Comparison of ENCODE assay signal across 8 cellular contexts in genomic region chr13:102591988-102592781, GRCh38. TPM values are rescaled to one million over a fixed set of nuclear protein-coding genes. Genes with fewer than 3 reads are reported as not detected.
DNase-seq lines count a peak whose midpoint lies in the region; TF ChIP-seq lines count a peak whose summit lies in the region.

No MANE protein-coding gene starts in this region.

- TF ChIP-seq POLR2A in transverse colon (IDR thresholded peaks at IDR 0.05), result no peak

- H3K9me3 Mint-ChIP-seq in activated naive CD8-positive, alpha-beta T cell treated with anti-CD3 and anti-CD28 coated beads for 36 hours, result no peaks in the 10 kb centered on the region

- H3K79me2 ChIP-seq in SK-N-SH (ENCODE audit: insufficient read depth), result peaks cover 25% of the 10 kb centered on the region
- H3K79me2 ChIP-seq in trophoblast cell (ENCODE audit: control insufficient read depth, insufficient read depth, low read length, poor library complexity), result peaks cover 8% of the 10 kb centered on the region

- no peak overlapping the region for H3K4ac ChIP-seq in trophoblast cell (ENCODE audit: low read depth, low read length)

- peaks cover 30% of the 10 kb centered on the region for H3F3A ChIP-seq in SK-N-SH (replicated peaks; ENCODE audit: insufficient read depth)

- no peaks in the 10 kb centered on the region for H3K36me3 Mint-ChIP-seq in activated naive CD8-positive, alpha-beta T cell treated with anti-CD3 and anti-CD28 coated beads for 36 hours

- H3K4me2 ChIP-seq in SK-N-SH, result peak overlapping the region; percentile 80
- H3K4me2 ChIP-seq in trophoblast cell (ENCODE audit: low read length), result peak overlapping the region; percentile 99

- peaks cover 37% of the 10 kb centered on the region for H3K4me1 Mint-ChIP-seq in activated naive CD8-positive, alpha-beta T cell treated with anti-CD3 and anti-CD28 coated beads for 36 hours

- no peak overlapping the region for H3K23ac ChIP-seq in trophoblast cell (ENCODE audit: low read length)

- H3K4me1 ChIP-seq in SK-N-SH (ENCODE audit: control insufficient read depth in 1 of 2, insufficient read depth in 2 of 2, low read depth in 1 of 2, low read length in 1 of 2) (peaks cover 0 to 8% of the 10 kb centered on the region in 2 experiments; a peak in 2 of 4 replicates), trophoblast cell (ENCODE audit: control insufficient read depth in 1 of 2, insufficient read depth in 2 of 2, low read length in 2 of 2) (peaks cover 0 to 3% of the 10 kb centered on the region in 2 experiments), transverse colon (peaks cover 0 to 28% (median 14%) of the 10 kb centered on the region in 4 donors)

- H3K4me3 ChIP-seq in SK-N-SH (ENCODE audit: low read depth in 2 of 2, low read length in 1 of 2) (peak overlapping the region; percentile 73 to 81), trophoblast cell (ENCODE audit: low read depth, low read length) (peak overlapping the region; percentile 69), transverse colon (peak overlapping the region; percentile 24 to 67 (median 44))

- H3K27me3 ChIP-seq in SK-N-SH (ENCODE audit: insufficient read depth), result no peaks in the 10 kb centered on the region
- H3K27me3 ChIP-seq in trophoblast cell (ENCODE audit: insufficient read depth, low read length), result no peaks in the 10 kb centered on the region
- no peaks in the 10 kb centered on the region for H3K27me3 ChIP-seq in transverse colon

- intact Hi-C loops in cardiac septum (cut with DNase I), result loop anchor here (2.0 kb wide), 2 partner anchors 181 to 255 kb away; partner anchors contain the start of genes ERCC5 and TEX30
- intact Hi-C loops in transverse colon (cut with DNase I; ENCODE audit: low total_unique reads), result loop anchor here (10.0 kb wide), 1 partner anchor 183 kb away; the partner anchor contains the start of gene TEX30

- H4K12ac ChIP-seq in trophoblast cell (ENCODE audit: low read depth, low read length), result peak overlapping the region; percentile 16

- H3K36me3 ChIP-seq in SK-N-SH (replicated peaks in 1 of 2; ENCODE audit: control insufficient read depth in 1 of 2, insufficient read depth in 2 of 2, low read length in 1 of 2) (no peaks in the 10 kb centered on the region), trophoblast cell (ENCODE audit: control insufficient read depth in 1 of 2, insufficient read depth in 2 of 2, low read length in 2 of 2) (no peaks in the 10 kb centered on the region), transverse colon (no peaks in the 10 kb centered on the region)

- H3K9me2 ChIP-seq in SK-N-SH, result no peaks in the 10 kb centered on the region

- H2AFZ ChIP-seq in SK-N-SH (ENCODE audit: low read depth) (peak overlapping the region; percentile 73), trophoblast cell (ENCODE audit: insufficient read depth, low read length, poor library complexity) (peak overlapping the region; percentile 98)

- in situ Hi-C loops in G401 (cut with HindIII; ENCODE audit: low sequenced_read_pairs), result no loop called here
- in situ Hi-C loops in transverse colon (cut with MboI; ENCODE audit: low pct_ligation_motif_present in 1 of 4, low pct_unique_long_range_greater_than_20kb in 1 of 4, low sequenced_read_pairs in 3 of 4), result no loop called here

- peak overlapping the region; percentile 38 for H4K91ac ChIP-seq in trophoblast cell (ENCODE audit: low read depth, low read length)

- H3K27ac Mint-ChIP-seq in activated naive CD8-positive, alpha-beta T cell treated with anti-CD3 and anti-CD28 coated beads for 36 hours, result peak overlapping the region; percentile 98

- DNase-seq in G401 (ENCODE audit: low spot score), result peak; percentile 95
- DNase-seq in GOT3 (lab: John Stamatoyannopoulos, UW), result peak; percentile 40
- peak; percentile 64 for DNase-seq in LoVo (ENCODE audit: low spot score)
- peak; percentile 69 for DNase-seq in SK-N-SH
- peak; percentile 79 for DNase-seq in activated naive CD8-positive, alpha-beta T cell treated with anti-CD3 and anti-CD28 coated beads for 36 hours
- DNase-seq in cardiac septum (ENCODE audit: low spot score), result peak; percentile 85
- peak; percentile 53 to 70 for DNase-seq in trophoblast cell
- DNase-seq in transverse colon, result peak; percentile 80

- H3K4me3 Mint-ChIP-seq in activated naive CD8-positive, alpha-beta T cell treated with anti-CD3 and anti-CD28 coated beads for 36 hours, result peak overlapping the region; percentile 96

- H3K9me3 ChIP-seq in SK-N-SH (no peaks in the 10 kb centered on the region), trophoblast cell (ENCODE audit: insufficient read depth, low read depth, low read length) (no peaks in the 10 kb centered on the region), transverse colon (no peaks in the 10 kb centered on the region)

- no peak overlapping the region for H2BK5ac ChIP-seq in trophoblast cell (ENCODE audit: low read depth, low read length, poor library complexity)

- H4K20me1 ChIP-seq in SK-N-SH (ENCODE audit: insufficient read depth), result no peaks in the 10 kb centered on the region

- H3K14ac ChIP-seq in trophoblast cell (ENCODE audit: low read length), result no peak overlapping the region

- CTCF ChIA-PET in SK-N-SH (lab: Yijun Ruan, JAX), result interaction anchor here (0.7 to 6.3 kb wide), 35 partner anchors 8 to 1447 kb away, joined by 3 to 59 read pairs (median 4); partner anchors contain the start of gene ERCC5

- H3K79me1 ChIP-seq in trophoblast cell (ENCODE audit: low read length), result peaks cover 6% of the 10 kb centered on the region

- no peak overlapping the region for H2BK120ac ChIP-seq in trophoblast cell (ENCODE audit: insufficient read depth, low read length, poor library complexity)

- TF ChIP-seq EP300 in SK-N-SH (IDR thresholded peaks at IDR 0.05; ENCODE audit: borderline replicate concordance in 1 of 2, low read depth in 1 of 2, low read length in 1 of 2), result no peak
- no peak for TF ChIP-seq EP300 in transverse colon (IDR thresholded peaks at IDR 0.05; ENCODE audit: low read depth)

- TF ChIP-seq CTCF in SK-N-SH (IDR thresholded peaks at IDR 0.05) (peak; percentile 78), transverse colon (IDR thresholded peaks at IDR 0.05) (peak; percentile 50 to 68 (median 53))

- H2BK12ac ChIP-seq in trophoblast cell (ENCODE audit: low read length), result no peak overlapping the region

- POLR2A ChIA-PET in SK-N-SH (lab: Yijun Ruan, JAX), result interaction anchor here (1.1 to 1.9 kb wide), 2 partner anchors 133 to 253 kb away, joined by 7 to 10 read pairs; partner anchors contain the start of gene ERCC5

- no peak overlapping the region for H2AK5ac ChIP-seq in trophoblast cell (ENCODE audit: low read length)

- H3K27ac ChIP-seq in SK-N-SH (ENCODE audit: low read depth in 2 of 2, low read length in 1 of 2) (peak overlapping the region; percentile 47 to 87), trophoblast cell (ENCODE audit: low read depth, low read length) (no peak overlapping the region), transverse colon (peak overlapping the region; percentile 73 to 86 (median 79))

- WGBS in SK-N-SH (ENCODE audit: low lambda C conversion rate), result 2% methylated on average over 30 of the region's 36 CpGs
- no CpG with 5 or more reads among the region's 36 CpGs for WGBS in trophoblast cell (ENCODE audit: extremely low coverage, insufficient coverage, insufficient read length)
- WGBS in transverse colon (ENCODE audit: low coverage in 1 of 2), 2 donors, result 0 to 1% methylated on average over 7 to 35 of the region's 36 CpGs

- peak overlapping the region; percentile 68 for H3K18ac ChIP-seq in trophoblast cell (ENCODE audit: low read length)

- H3K9ac ChIP-seq in SK-N-SH (peak overlapping the region; percentile 32; the same call in 1 of the 2 replicates), trophoblast cell (ENCODE audit: low read length) (peak overlapping the region; percentile 54)

- H3K27me3 Mint-ChIP-seq in activated naive CD8-positive, alpha-beta T cell treated with anti-CD3 and anti-CD28 coated beads for 36 hours, result peaks cover 3% of the 10 kb centered on the region

- TF ChIP-seq RAD21 in SK-N-SH (IDR thresholded peaks at IDR 0.05; ENCODE audit: low read length), result peak; percentile 74

- peak overlapping the region; percentile 78 for H4K8ac ChIP-seq in trophoblast cell (ENCODE audit: low read depth, low read length)

TF ChIP-seq in SK-N-SH, 30 proteins besides CTCF, POLR2A, EP300 and RAD21:
- TF ChIP-seq GABPA (IDR thresholded peaks at IDR 0.05; ENCODE audit: low read depth) (0 out of 2 replicates have a peak, but pooled peaks have one; percentile 11), MXI1 (IDR thresholded peaks at IDR 0.05; ENCODE audit: low read depth, low read length) (peak; percentile 76), FOXJ3 (CRISPR knock-in tag; IDR thresholded peaks at IDR 0.05) (no peak), MAX (IDR thresholded peaks at IDR 0.05; ENCODE audit: low read depth) (peak; percentile 16), TCF12 (IDR thresholded peaks at IDR 0.05) (no peak), PBX3 (IDR thresholded peaks at IDR 0.05) (no peak), FOSL2 (IDR thresholded peaks at IDR 0.05; ENCODE audit: borderline replicate concordance, low read depth) (0 out of 2 replicates have a peak, but pooled peaks have one; percentile 9), CHD2 (IDR thresholded peaks at IDR 0.05; ENCODE audit: low read length, partially characterized antibody) (peak; percentile 24), TEAD4 (IDR thresholded peaks at IDR 0.05; ENCODE audit: borderline replicate concordance, insufficient read depth) (no peak), NFIC (IDR thresholded peaks at IDR 0.05; ENCODE audit: borderline replicate concordance) (no peak), SMC3 (IDR thresholded peaks at IDR 0.05; ENCODE audit: low read depth, low read length) (peak; percentile 59)

RNA-seq across cellular contexts. Expression of gene TPP2, which starts 4.6 kb away (rescaled TPM):
- total RNA-seq in G401 (2014; rRNA removed; shearing (Covaris generic)), result 62.4 and 64.0 TPM in 2 replicates
- polyA plus RNA-seq in SK-N-SH (2012; rRNA removed), result 8.3 and 9.9 TPM in 2 replicates
- 10.9 and 12.6 TPM in 2 replicates for polyA plus RNA-seq in SK-N-SH (2012; cell fraction: cytosol; rRNA removed)
- 10.8 and 24.5 TPM in 2 replicates for polyA plus RNA-seq in SK-N-SH (2012; cell fraction: nucleus; rRNA removed)
- 10 to 100 TPM; 78.4 to 84.0 TPM for total RNA-seq in activated naive CD8-positive, alpha-beta T cell treated with anti-CD3 and anti-CD28 coated beads for 36 hours
- total RNA-seq in cardiac septum, result 31.0 TPM
- 38.7 and 39.3 TPM in 2 replicates for polyA plus RNA-seq in trophoblast cell (2013)
- 10 to 100 TPM; 19.1 to 47.8 (median 30.3) TPM for total RNA-seq in transverse colon

Comparison
In these comparisons a context has a peak if more than half of its experiments do, and no peak if none do; other contexts are left out.
1. DNase-seq: peak in every context shown above with its lines; median percentile 95 in G401; 85 in cardiac septum; 80 in transverse colon; 79 in activated naive CD8-positive, alpha-beta T cell treated with anti-CD3 and anti-CD28 coated beads for 36 hours; 69 in SK-N-SH; 64 in LoVo; 62 in trophoblast cell; 40 in GOT3.